ENCODE assay signal across 2 cellular contexts in genomic region chrX:139971394-139971749, GRCh38.
TF ChIP-seq lines count a peak whose summit lies in the region.

No MANE protein-coding gene starts in this region.

TF ChIP-seq in GM23338, 12 proteins besides CTCF, POLR2A, EP300 and RAD21 (continued from another document):
- no peak for TF ChIP-seq ZNF462 (CRISPR knock-in tag; IDR thresholded peaks at IDR 0.05)
- no peak for TF ChIP-seq ZNF114 (CRISPR knock-in tag; IDR thresholded peaks at IDR 0.05)
- no peak for TF ChIP-seq JUNB (IDR thresholded peaks at IDR 0.05; ENCODE audit: unreplicated experiment)
- TF ChIP-seq EZH2 (IDR thresholded peaks at IDR 0.05; ENCODE audit: low read depth, unreplicated experiment) = no peak
- no peak for TF ChIP-seq REST (IDR thresholded peaks at IDR 0.05; ENCODE audit: unreplicated experiment)
- no peak for TF ChIP-seq EZH2phosphoT487 (IDR thresholded peaks at IDR 0.05; ENCODE audit: unreplicated experiment)
- no peak for TF ChIP-seq POLR2AphosphoS5 (IDR thresholded peaks at IDR 0.05; ENCODE audit: low read depth)
- TF ChIP-seq STAT1 (IDR thresholded peaks at IDR 0.05; ENCODE audit: unreplicated experiment) = no peak
- TF ChIP-seq ZNF331 (CRISPR knock-in tag; IDR thresholded peaks at IDR 0.05; ENCODE audit: low read depth) = no peak

TF ChIP-seq in WTC11, 78 proteins besides CTCF, POLR2A, EP300 and RAD21 (continued from another document):
- no peak for TF ChIP-seq ZNF532 (CRISPR knock-in tag; IDR thresholded peaks at IDR 0.05; ENCODE audit: borderline replicate concordance)
- no peak for TF ChIP-seq USF1 (CRISPR knock-in tag; IDR thresholded peaks at IDR 0.05)
- no peak for TF ChIP-seq RORB (CRISPR knock-in tag; IDR thresholded peaks at IDR 0.05)
- no peak for TF ChIP-seq IRF2 (CRISPR knock-in tag; IDR thresholded peaks at IDR 0.05; ENCODE audit: borderline replicate concordance, low read depth)
- TF ChIP-seq E2F5 (CRISPR knock-in tag; IDR thresholded peaks at IDR 0.05) = no peak
- no peak for TF ChIP-seq ATF1 (CRISPR knock-in tag; IDR thresholded peaks at IDR 0.05)
- no peak for TF ChIP-seq ZNF671 (CRISPR knock-in tag; IDR thresholded peaks at IDR 0.05)
- TF ChIP-seq ATF3 (CRISPR knock-in tag; conservative IDR thresholded peaks at IDR 0.05) = no peak
- TF ChIP-seq NFYB (CRISPR knock-in tag; conservative IDR thresholded peaks at IDR 0.05; ENCODE audit: low read depth) = no peak
- no peak for TF ChIP-seq ZNF232 (CRISPR knock-in tag; IDR thresholded peaks at IDR 0.05)
- TF ChIP-seq CREM (CRISPR knock-in tag; IDR thresholded peaks at IDR 0.05) = no peak
- no peak for TF ChIP-seq SOX15 (CRISPR knock-in tag; IDR thresholded peaks at IDR 0.05)
